ENCODE assay signal across 11 cellular contexts in genomic region chr18:24054130-24054529, GRCh38. TPM values are rescaled to one million over a fixed set of nuclear protein-coding genes. Genes with fewer than 3 reads are reported as not detected.
A peak's percentile ranks its signal among the peaks of the same experiment; 100 is the strongest.
DNase-seq lines count a peak whose midpoint lies in the region; TF ChIP-seq lines count a peak whose summit lies in the region.
"Had no signal": no experiment of that assay in that cellular context is flagged by ENCODE, and none has a peak within 500 bp of the region (broad histone marks: within the 10 kb centered on the region; RNA-seq: fewer than 3 reads in every experiment).

No MANE protein-coding gene starts in this region.

- H3K36me3 ChIP-seq in spleen (no peaks in the 10 kb centered on the region), transverse colon (no peaks in the 10 kb centered on the region)
- H3K36me3 ChIP-seq: tibial artery had no signal

- in situ Hi-C loops in transverse colon (cut with MboI; ENCODE audit: low pct_ligation_motif_present in 1 of 4, low pct_unique_long_range_greater_than_20kb in 1 of 4, low sequenced_read_pairs in 3 of 4): no loop called here

- peaks cover 5% of the 10 kb centered on the region for H3K9me3 Mint-ChIP-seq in activated T-helper 2 cell treated with anti-CD3 and anti-CD28 coated beads, Interferon-gamma antibody, Interleukin-2, Interleukin-4, amounts not matched to agents 10 μg/mL and 5 μg/mL and 100 μg/mL, durations not matched to agents 14 hours and 24 hours and 36 hours
- H3K9me3 Mint-ChIP-seq: T-helper 1 cell treated with Interleukin-12 subunit alpha and Interleukin-12 subunit beta and Interleukin-4 antibody, amounts not matched to agents 30 μg/mL and 1 μg/mL, for 36 hours had no signal

- H3K9me3 ChIP-seq in spleen (no peaks in the 10 kb centered on the region), transverse colon (no peaks in the 10 kb centered on the region)
- H3K9me3 ChIP-seq: tibial artery had no signal

- H3K27me3 Mint-ChIP-seq in activated T-helper 2 cell treated with anti-CD3 and anti-CD28 coated beads, Interferon-gamma antibody, Interleukin-2, Interleukin-4, amounts not matched to agents 10 μg/mL and 5 μg/mL and 100 μg/mL, durations not matched to agents 14 hours and 24 hours and 36 hours (ENCODE audit: low read depth): no peaks in the 10 kb centered on the region

- 53 to 66% (median 64%) methylated on average over 4 of the region's 4 CpGs for WGBS in spleen, 5 donors
- WGBS in transverse colon (ENCODE audit: low coverage in 1 of 2), 2 donors: 62 to 69% methylated on average over 4 of the region's 4 CpGs

- TF ChIP-seq CTCF in GM12865 (IDR thresholded peaks at IDR 0.05; ENCODE audit: insufficient read depth, low read depth, low read length, missing control alignments) (no peak), spleen (IDR thresholded peaks at IDR 0.05 in 8 of 11, conservative IDR thresholded peaks at IDR 0.05 in 3 of 11) (no peak), transverse colon (IDR thresholded peaks at IDR 0.05) (no peak)

- H3K27ac Mint-ChIP-seq in activated T-helper 2 cell treated with anti-CD3 and anti-CD28 coated beads, Interferon-gamma antibody, Interleukin-2, Interleukin-4, amounts not matched to agents 10 μg/mL and 5 μg/mL and 100 μg/mL, durations not matched to agents 14 hours and 24 hours and 36 hours: peak overlapping the region; percentile 75
- H3K27ac Mint-ChIP-seq: T-helper 1 cell treated with Interleukin-12 subunit alpha and Interleukin-12 subunit beta and Interleukin-4 antibody, amounts not matched to agents 30 μg/mL and 1 μg/mL, for 36 hours had no signal

- H3K4me1 Mint-ChIP-seq in activated T-helper 2 cell treated with anti-CD3 and anti-CD28 coated beads, Interferon-gamma antibody, Interleukin-2, Interleukin-4, amounts not matched to agents 10 μg/mL and 5 μg/mL and 100 μg/mL, durations not matched to agents 14 hours and 24 hours and 36 hours (ENCODE audit: low read depth): peaks cover 65% of the 10 kb centered on the region

- no peak for TF ChIP-seq EP300 in transverse colon (IDR thresholded peaks at IDR 0.05; ENCODE audit: low read depth)

- H3K4me1 ChIP-seq in spleen (peaks cover 9 to 69% (median 40%) of the 10 kb centered on the region in 6 donors), transverse colon (peaks cover 0 to 26% (median 8%) of the 10 kb centered on the region in 4 donors)

- peak overlapping the region in 3 of 8 donors; percentile 2 to 31 (median 4) for H3K27ac ChIP-seq in spleen
- H3K27ac ChIP-seq in transverse colon: no peak overlapping the region

- H3K4me3 ChIP-seq in GM12865 (ENCODE audit: low read depth, low read length) (no peak overlapping the region), spleen (no peak overlapping the region), transverse colon (no peak overlapping the region)
- H3K4me3 ChIP-seq: lung, tibial artery had no signal

- DNase-seq in AG08396 (ENCODE audit: low spot score): peak; percentile 14
- peak; percentile 15 for DNase-seq in GM12865 (ENCODE audit: low read depth)
- no peak for DNase-seq in activated T-helper 2 cell treated with anti-CD3 and anti-CD28 coated beads, Interferon-gamma antibody, Interleukin-2, Interleukin-4, amounts not matched to agents 10 μg/mL and 5 μg/mL and 100 μg/mL, durations not matched to agents 14 hours and 24 hours and 36 hours (ENCODE audit: low spot score)
- DNase-seq in medulla oblongata (ENCODE audit: extremely low spot score): peak; percentile 45
- no peak for DNase-seq in CD1c-positive myeloid dendritic cell (ENCODE audit: extremely low spot score)
- no peak for DNase-seq in spleen
- DNase-seq in NCI-H146 (lab: John Stamatoyannopoulos, UW): no peak
- no peak for DNase-seq in transverse colon
- DNase-seq: tibial artery had no signal

- peaks cover 21% of the 10 kb centered on the region for H3K36me3 Mint-ChIP-seq in activated T-helper 2 cell treated with anti-CD3 and anti-CD28 coated beads, Interferon-gamma antibody, Interleukin-2, Interleukin-4, amounts not matched to agents 10 μg/mL and 5 μg/mL and 100 μg/mL, durations not matched to agents 14 hours and 24 hours and 36 hours (ENCODE audit: low read depth)

- H3K4me3 Mint-ChIP-seq in activated T-helper 2 cell treated with anti-CD3 and anti-CD28 coated beads, Interferon-gamma antibody, Interleukin-2, Interleukin-4, amounts not matched to agents 10 μg/mL and 5 μg/mL and 100 μg/mL, durations not matched to agents 14 hours and 24 hours and 36 hours (ENCODE audit: low read depth): no peak overlapping the region
- H3K4me3 Mint-ChIP-seq: T-helper 1 cell treated with Interleukin-12 subunit alpha and Interleukin-12 subunit beta and Interleukin-4 antibody, amounts not matched to agents 30 μg/mL and 1 μg/mL, for 36 hours had no signal

- H3K27me3 ChIP-seq in spleen (replicated peaks in 1 of 7) (no peaks in the 10 kb centered on the region), transverse colon (no peaks in the 10 kb centered on the region)
- H3K27me3 ChIP-seq: tibial artery had no signal

- intact Hi-C loops in activated T-helper 2 cell treated with anti-CD3 and anti-CD28 coated beads, Interferon-gamma antibody, Interleukin-2, Interleukin-4, amounts not matched to agents 10 μg/mL and 5 μg/mL and 100 μg/mL, durations not matched to agents 14 hours and 24 hours and 36 hours (cut with micrococcal nuclease): loop anchor here (1.0 to 10.0 kb wide), 4 partner anchors 42 to 361 kb away; no protein-coding TSS in a partner anchor
- intact Hi-C loops in spleen (cut with DNase I; ENCODE audit: low total_unique reads) (no loop called here), transverse colon (cut with DNase I; ENCODE audit: low total_unique reads) (no loop called here)

- TF ChIP-seq POLR2A in spleen (IDR thresholded peaks at IDR 0.05) (no peak), transverse colon (IDR thresholded peaks at IDR 0.05) (no peak)

RNA-seq across cellular contexts. Expression of gene TTC39C, which starts 39.6 kb away (rescaled TPM):
- total RNA-seq in activated T-helper 2 cell treated with anti-CD3 and anti-CD28 coated beads, Interferon-gamma antibody, Interleukin-2, Interleukin-4, amounts not matched to agents 10 μg/mL and 5 μg/mL and 100 μg/mL, durations not matched to agents 14 hours and 24 hours and 36 hours: 14.3 and 20.1 TPM in 2 replicates
- total RNA-seq in spleen (10 to 100 TPM; 23.2 to 52.3 (median 30.4) TPM), transverse colon (10 to 100 TPM in 1 of 4 donors, 1 to 10 TPM in 3; 4.8 to 18.4 (median 7.4) TPM)
- 10 to 100 TPM; 15.4 to 21.8 (median 16.6) TPM for polyA plus RNA-seq in spleen

Comparison
In these comparisons a context has a peak if more than half of its experiments do, and no peak if none do; other contexts are left out.
1. DNase-seq: peak in AG08396 (single experiment), GM12865 (single experiment) and medulla oblongata (single experiment); none in activated T-helper 2 cell treated with anti-CD3 and anti-CD28 coated beads, Interferon-gamma antibody, Interleukin-2, Interleukin-4, amounts not matched to agents 10 μg/mL and 5 μg/mL and 100 μg/mL, durations not matched to agents 14 hours and 24 hours and 36 hours (single experiment), CD1c-positive myeloid dendritic cell (single experiment), spleen (single experiment), NCI-H146 (single experiment) and transverse colon (single experiment).